Comparison of ENCODE assay signal across 17 cellular contexts in the genomic region with DNA sequence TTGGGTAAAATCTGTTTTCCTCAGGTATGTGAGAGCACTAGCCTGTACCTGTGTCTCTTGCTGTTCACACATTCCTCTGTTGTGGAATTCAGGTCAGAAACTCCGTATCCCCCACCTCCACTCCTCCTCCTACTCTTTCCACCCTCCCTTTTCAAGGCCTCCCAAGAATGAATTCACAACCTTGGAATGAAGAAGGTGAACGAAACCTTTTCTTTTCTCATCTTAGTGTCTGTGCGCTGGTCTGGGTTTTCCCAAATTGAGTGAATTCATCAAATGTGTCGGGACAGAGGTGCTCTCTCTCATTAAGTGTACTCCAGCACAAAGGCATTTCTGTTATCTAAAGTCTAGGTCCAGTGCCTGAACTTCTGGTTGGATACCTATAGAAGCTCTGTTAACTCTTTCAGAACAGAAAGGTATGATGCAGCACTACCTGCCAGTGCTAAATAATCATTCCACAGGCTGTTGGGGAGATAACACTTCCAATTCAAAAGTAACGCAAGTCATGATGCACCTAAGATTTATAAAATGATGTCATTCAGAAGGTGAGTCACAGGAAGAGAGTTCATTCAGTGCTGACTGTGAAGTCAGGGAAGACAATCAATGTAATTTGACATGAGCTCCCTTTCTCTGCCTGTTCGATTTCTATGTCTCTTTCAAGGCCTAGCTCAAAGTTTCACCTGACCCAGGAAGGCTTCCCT. TPM values are rescaled to one million over a fixed set of nuclear protein-coding genes. Genes with fewer than 3 reads are reported as not detected.
A peak's percentile ranks its signal among the peaks of the same experiment; 100 is the strongest.
DNase-seq lines count a peak whose midpoint lies in the region; ATAC-seq and TF ChIP-seq lines count a peak whose summit lies in the region.
"Had no signal": no experiment of that assay in that cellular context is flagged by ENCODE, and none has a peak within 500 bp of the region (broad histone marks: within the 10 kb centered on the region; RNA-seq: fewer than 3 reads in every experiment).

No MANE protein-coding gene starts in this region.

- no peaks in the 10 kb centered on the region for H3F3A ChIP-seq in PC-3 (ENCODE audit: low read length, unreplicated experiment)

- H3K9me3 ChIP-seq in ES-I3 (ENCODE audit: control insufficient read depth, insufficient read depth, low read length) (no peaks in the 10 kb centered on the region), PC-3 (ENCODE audit: low read length) (no peaks in the 10 kb centered on the region)

- H4K20me1 ChIP-seq in PC-3 (ENCODE audit: low read length) = no peaks in the 10 kb centered on the region

- no peaks in the 10 kb centered on the region for H3K27me3 ChIP-seq in PC-3 (ENCODE audit: low read length)

- 0 out of 2 replicates have a peak overlapping the region, but pooled peaks have one; percentile 53 for H3K4me3 ChIP-seq in PC-3 (ENCODE audit: low read length)

- no peak for TF ChIP-seq CTCF in PC-3 (conservative IDR thresholded peaks at IDR 0.05; ENCODE audit: low read depth, low read length)
- no peak for TF ChIP-seq CTCF in nephron (IDR thresholded peaks at IDR 0.05; ENCODE audit: unreplicated experiment in 3 of 3)

- H3K9me2 ChIP-seq in PC-3 (replicated peaks; ENCODE audit: low read length) = no peaks in the 10 kb centered on the region

- H3K27ac ChIP-seq in PC-3 (ENCODE audit: low read length) = peak overlapping the region; percentile 99
- H3K27ac ChIP-seq: C4-2B had no signal

- H3K36me3 Mint-ChIP-seq in nephron (ENCODE audit: low read depth) = no peaks in the 10 kb centered on the region
- H3K36me3 Mint-ChIP-seq: natural killer cell had no signal

- H3K9ac ChIP-seq in ES-I3 (ENCODE audit: low read depth, low read length) (peak overlapping the region; percentile 16; the same call in 1 of the 2 replicates), PC-3 (ENCODE audit: low read length) (peak overlapping the region; percentile 93)

- peak overlapping the region; percentile 13 to 46 (median 38) for H3K27ac Mint-ChIP-seq in nephron
- H3K27ac Mint-ChIP-seq: activated CD8-positive, alpha-beta T cell treated with anti-CD3 and anti-CD28 coated beads for 36 hours; natural killer cell had no signal

- H3K9me3 Mint-ChIP-seq in nephron = peaks cover 2% of the 10 kb centered on the region
- H3K9me3 Mint-ChIP-seq: activated CD8-positive, alpha-beta T cell treated with anti-CD3 and anti-CD28 coated beads for 36 hours had no signal

- POLR2A ChIA-PET in PC-3 (lab: Charles Lee; ENCODE audit: unreplicated experiment) = no interaction called here

- peak overlapping the region; percentile 65 for H3K4me2 ChIP-seq in PC-3 (ENCODE audit: low read length)

- H3K4me1 Mint-ChIP-seq in nephron = peaks cover 5% of the 10 kb centered on the region
- H3K4me1 Mint-ChIP-seq: natural killer cell had no signal

- CTCF ChIA-PET in PC-3 (lab: Charles Lee) = no interaction called here

- intact Hi-C loops in PC-3 (cut with micrococcal nuclease) = loop anchor here (5.0 kb wide), 2 partner anchors 54 to 141 kb away; no protein-coding TSS in a partner anchor

- peak; percentile 68 for DNase-seq in PC-3
- no peak for DNase-seq in HPDE6-E6E7 (ENCODE audit: extremely low spot score)
- DNase-seq in SIG-M5 (lab: John Stamatoyannopoulos, UW) = no peak
- no peak for DNase-seq in GM19240 (ENCODE audit: insufficient read length, low spot score)
- no peak for DNase-seq in stimulated activated naive CD8-positive, alpha-beta T cell treated with anti-CD3 and anti-CD28 coated beads, Interleukin-15, Interleukin-2, amounts not matched to agents 100 U/mL and 50 U/mL, for 24 hours
- DNase-seq: activated CD8-positive, alpha-beta T cell treated with anti-CD3 and anti-CD28 coated beads for 36 hours; KG1; natural killer cell; NCI-H1694; NCI-H82; stimulated activated naive CD4-positive, alpha-beta T cell had no signal

- no peaks in the 10 kb centered on the region; the same call in 1 of the 2 replicates for H3K79me2 ChIP-seq in PC-3 (ENCODE audit: low read length)

- H3K4me3 Mint-ChIP-seq in nephron = no peak overlapping the region
- H3K4me3 Mint-ChIP-seq: activated CD8-positive, alpha-beta T cell treated with anti-CD3 and anti-CD28 coated beads for 36 hours; natural killer cell had no signal

- ATAC-seq in PC-3 (peak; percentile 6; the same call in 1 of the 2 replicates), esophagus mucosa (peak; percentile 57)
- no peak for ATAC-seq in stimulated activated naive CD8-positive, alpha-beta T cell treated with anti-CD3 and anti-CD28 coated beads, Interleukin-15, Interleukin-2, amounts not matched to agents 100 U/mL and 50 U/mL, for 24 hours
- ATAC-seq: activated CD8-positive, alpha-beta T cell treated with anti-CD3 and anti-CD28 coated beads for 36 hours; left lobe of liver; natural killer cell; sciatic nerve had no signal

- H2AFZ ChIP-seq in PC-3 (ENCODE audit: low read length) = peak overlapping the region; percentile 5; the same call in 1 of the 2 replicates

- peaks cover 37% of the 10 kb centered on the region for H3K4me1 ChIP-seq in ES-I3 (ENCODE audit: insufficient read depth, low read length)
- peaks cover 59% of the 10 kb centered on the region for H3K4me1 ChIP-seq in PC-3 (ENCODE audit: insufficient read depth, low read length)

- no peaks in the 10 kb centered on the region for H3K27me3 Mint-ChIP-seq in nephron (ENCODE audit: low read depth)
- H3K27me3 Mint-ChIP-seq: activated CD8-positive, alpha-beta T cell treated with anti-CD3 and anti-CD28 coated beads for 36 hours had no signal

- H3K36me3 ChIP-seq in ES-I3 (ENCODE audit: insufficient read depth, low read length) (no peaks in the 10 kb centered on the region), PC-3 (ENCODE audit: low read depth, low read length) (no peaks in the 10 kb centered on the region)

- BruUV-seq in PC-3 (replicated peaks; lab: Mats Ljungman, UMichigan) = no TSS peak

RNA-seq across cellular contexts. Expression of gene COL4A6, which starts 41.9 kb away (rescaled TPM):
- total RNA-seq in PC-3 (2014; rRNA removed) (3.5 and 4.4 TPM in 2 replicates), esophagus mucosa (3.1 TPM)
- total RNA-seq: activated CD8-positive, alpha-beta T cell treated with anti-CD3 and anti-CD28 coated beads for 36 hours; natural killer cell had no signal

RNA-seq across cellular contexts. Expression of gene COL4A5, which starts 43.3 kb away (rescaled TPM):
- total RNA-seq in PC-3 (2014; rRNA removed) = 30.0 and 63.8 TPM in 2 replicates
- total RNA-seq in esophagus mucosa = 18.9 TPM
- total RNA-seq: activated CD8-positive, alpha-beta T cell treated with anti-CD3 and anti-CD28 coated beads for 36 hours; natural killer cell had no signal
